In the genomic region with DNA sequence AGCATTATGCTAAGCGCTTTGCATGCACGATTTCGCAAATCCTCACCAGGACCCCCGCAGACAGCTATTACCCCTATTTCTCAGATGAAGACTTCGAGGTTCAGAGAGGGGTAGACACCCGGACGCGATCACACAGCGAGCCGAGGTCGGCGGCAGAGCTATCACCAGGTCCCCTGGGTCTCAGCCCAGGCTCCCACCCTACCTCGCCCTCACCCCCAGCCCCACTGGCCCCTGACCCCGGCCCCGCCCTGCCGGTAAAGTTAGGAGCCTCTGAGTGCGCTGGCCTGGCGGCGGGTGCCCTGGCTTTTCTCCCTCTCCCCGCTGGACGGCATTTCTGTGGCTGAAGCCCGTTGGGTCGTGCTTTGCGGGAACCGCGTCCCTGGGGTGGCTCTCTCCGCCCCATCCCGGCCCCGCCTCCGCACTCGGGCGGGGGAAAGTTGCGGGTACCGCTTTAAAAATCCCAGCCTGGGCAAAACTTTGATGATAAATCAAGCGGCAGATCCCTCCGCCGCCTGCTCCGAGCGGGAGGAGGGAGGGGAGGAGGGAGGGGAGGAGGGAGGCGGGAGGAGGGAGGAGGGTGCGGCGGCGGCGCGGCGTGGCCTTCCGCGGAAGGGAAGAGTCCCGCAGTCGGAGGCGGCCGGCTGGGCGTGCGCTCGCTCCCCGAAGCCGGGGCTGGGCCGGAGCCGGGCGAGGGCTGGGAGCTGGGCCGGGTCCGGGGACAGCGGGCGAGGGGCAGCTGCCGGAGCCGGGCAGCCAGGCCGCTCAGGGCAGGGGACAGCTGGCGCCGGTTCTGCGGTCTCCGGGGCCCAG, we compare ENCODE assay signal across 8 cellular contexts. TPM values are rescaled to one million over a fixed set of nuclear protein-coding genes. Genes with fewer than 3 reads are reported as not detected.
A peak's percentile ranks its signal among the peaks of the same experiment; 100 is the strongest.
DNase-seq lines count a peak whose midpoint lies in the region; ATAC-seq and TF ChIP-seq lines count a peak whose summit lies in the region.

A gene with protein sequence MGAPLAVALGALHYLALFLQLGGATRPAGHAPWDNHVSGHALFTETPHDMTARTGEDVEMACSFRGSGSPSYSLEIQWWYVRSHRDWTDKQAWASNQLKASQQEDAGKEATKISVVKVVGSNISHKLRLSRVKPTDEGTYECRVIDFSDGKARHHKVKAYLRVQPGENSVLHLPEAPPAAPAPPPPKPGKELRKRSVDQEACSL (plus strand): TSS at position 624 of the 810 bp plus-strand sequence. CDS start 224 bp downstream, outside the sequence.

- H3K4me3 Mint-ChIP-seq in activated CD4-positive, alpha-beta T cell treated with anti-CD3 and anti-CD28 coated beads, Interleukin-2, amount 10 ng/mL, durations not matched to agents 7 days and 5 days: peak within 1 kb of the TSS; percentile 59
- H3K4me3 Mint-ChIP-seq in natural killer cell: peak within 1 kb of the TSS; percentile 91

- intact Hi-C loops in esophagus squamous epithelium (cut with DNase I): no loop called here
- intact Hi-C loops in natural killer cell (cut with micrococcal nuclease): loop anchor here (1.0 kb wide), 1 partner anchor 91 kb away; no protein-coding TSS in a partner anchor

- H3K79me2 ChIP-seq in SK-N-SH (ENCODE audit: insufficient read depth): no peaks in the 10 kb centered on the region

- H3K4me3 ChIP-seq in SK-N-SH (ENCODE audit: low read depth in 2 of 2, low read length in 1 of 2) (peak within 1 kb of the TSS; percentile 57 to 60), esophagus squamous epithelium (peak within 1 kb of the TSS; percentile 22 to 66 (median 38))

- H3K27ac ChIP-seq in SK-N-SH (ENCODE audit: low read depth in 2 of 2, low read length in 1 of 2) (no peak within 1 kb of the TSS), esophagus squamous epithelium (peak within 1 kb of the TSS in 1 of 4 donors; percentile 3)

- H3K9me2 ChIP-seq in SK-N-SH: no peaks in the 10 kb centered on the region

- TF ChIP-seq CTCF in SK-N-SH (IDR thresholded peaks at IDR 0.05): no peak
- TF ChIP-seq CTCF in esophagus squamous epithelium (IDR thresholded peaks at IDR 0.05): no peak
- TF ChIP-seq CTCF in natural killer cell (IDR thresholded peaks at IDR 0.05): no peak

- peak within 1 kb of the TSS; percentile 25; the same call in 1 of the 2 replicates for H3K9ac ChIP-seq in SK-N-SH

- no peaks in the 10 kb centered on the region for H3F3A ChIP-seq in SK-N-SH (replicated peaks; ENCODE audit: insufficient read depth)

- H3K9me3 ChIP-seq in SK-N-SH (no peaks in the 10 kb centered on the region), esophagus squamous epithelium (no peaks in the 10 kb centered on the region)

- TF ChIP-seq POLR2A in esophagus squamous epithelium (IDR thresholded peaks at IDR 0.05): no peak

- peaks cover 10% of the 10 kb centered on the region for H3K4me1 Mint-ChIP-seq in activated CD4-positive, alpha-beta T cell treated with anti-CD3 and anti-CD28 coated beads, Interleukin-2, amount 10 ng/mL, durations not matched to agents 7 days and 5 days
- H3K4me1 Mint-ChIP-seq in natural killer cell: peaks cover 7 to 18% of the 10 kb centered on the region in 2 donors

- H3K36me3 ChIP-seq in SK-N-SH (replicated peaks in 1 of 2; ENCODE audit: control insufficient read depth in 1 of 2, insufficient read depth in 2 of 2, low read length in 1 of 2): no peaks in the 10 kb centered on the region
- H3K36me3 ChIP-seq in esophagus squamous epithelium: no peaks in the 10 kb centered on the region

- peak in 1 of 3 donors; percentile 26 for ATAC-seq in natural killer cell
- no peak for ATAC-seq in GM21717 (IDR thresholded peaks at IDR 0.05; ENCODE audit: unreplicated experiment)
- ATAC-seq in HG02852 (IDR thresholded peaks at IDR 0.05; ENCODE audit: unreplicated experiment): no peak

- POLR2A ChIA-PET in activated CD4-positive, alpha-beta T cell treated with anti-CD3 and anti-CD28 coated beads, Interleukin-2, amount 10 ng/mL, durations not matched to agents 7 days and 5 days (lab: Charles Lee): no interaction called here
- POLR2A ChIA-PET in SK-N-SH (lab: Yijun Ruan, JAX): no interaction called here

- peak within 1 kb of the TSS; percentile 61 for H3K27ac Mint-ChIP-seq in activated CD4-positive, alpha-beta T cell treated with anti-CD3 and anti-CD28 coated beads, Interleukin-2, amount 10 ng/mL, durations not matched to agents 7 days and 5 days
- peak within 1 kb of the TSS in 1 of 2 donors; percentile 1 for H3K27ac Mint-ChIP-seq in natural killer cell

- no peak for TF ChIP-seq EP300 in SK-N-SH (IDR thresholded peaks at IDR 0.05; ENCODE audit: borderline replicate concordance in 1 of 2, low read depth in 1 of 2, low read length in 1 of 2)

- peaks cover 50% of the 10 kb centered on the region for H3K27me3 Mint-ChIP-seq in activated CD4-positive, alpha-beta T cell treated with anti-CD3 and anti-CD28 coated beads, Interleukin-2, amount 10 ng/mL, durations not matched to agents 7 days and 5 days
- peaks cover 57 to 58% of the 10 kb centered on the region in 2 donors for H3K27me3 Mint-ChIP-seq in natural killer cell (ENCODE audit: low read depth in 2 of 2)

- no peaks in the 10 kb centered on the region for H3K36me3 Mint-ChIP-seq in activated CD4-positive, alpha-beta T cell treated with anti-CD3 and anti-CD28 coated beads, Interleukin-2, amount 10 ng/mL, durations not matched to agents 7 days and 5 days (ENCODE audit: low read depth)
- H3K36me3 Mint-ChIP-seq in natural killer cell: peaks cover 7% of the 10 kb centered on the region

- CTCF ChIA-PET in activated CD4-positive, alpha-beta T cell treated with anti-CD3 and anti-CD28 coated beads, Interleukin-2, amount 10 ng/mL, durations not matched to agents 7 days and 5 days (lab: Charles Lee): no interaction called here
- CTCF ChIA-PET in SK-N-SH (lab: Yijun Ruan, JAX): interaction anchor here (0.6 to 3.3 kb wide), 33 partner anchors 8 to 338 kb away, joined by 3 to 50 read pairs (median 5); a partner anchor contains a TSS

- DNase-seq in activated CD4-positive, alpha-beta T cell treated with anti-CD3 and anti-CD28 coated beads, Interleukin-2, amount 10 ng/mL, durations not matched to agents 7 days and 5 days: no peak
- DNase-seq in activated CD4-positive, alpha-beta T cell treated with anti-CD3 and anti-CD28 coated beads, Interleukin-2, amount 50 U/mL, for 4 hours: no peak
- DNase-seq in SK-N-SH: peak; percentile 88
- DNase-seq in esophagus squamous epithelium (lab: John Stamatoyannopoulos, UW): no peak
- no peak for DNase-seq in natural killer cell
- DNase-seq in OCI-M2 (lab: John Stamatoyannopoulos, UW; ENCODE audit: unreplicated experiment): no peak

- no peaks in the 10 kb centered on the region for H4K20me1 ChIP-seq in SK-N-SH (ENCODE audit: insufficient read depth)

- TF ChIP-seq RAD21 in SK-N-SH (IDR thresholded peaks at IDR 0.05; ENCODE audit: low read length): 0 out of 2 replicates have a peak, but pooled peaks have one; percentile 1

- H3K9me3 Mint-ChIP-seq in activated CD4-positive, alpha-beta T cell treated with anti-CD3 and anti-CD28 coated beads, Interleukin-2, amount 10 ng/mL, durations not matched to agents 7 days and 5 days: no peaks in the 10 kb centered on the region
- no peaks in the 10 kb centered on the region for H3K9me3 Mint-ChIP-seq in natural killer cell

- WGBS in SK-N-SH (ENCODE audit: low lambda C conversion rate): 9% methylated on average over 18 of the region's 71 CpGs
- WGBS in esophagus squamous epithelium, 2 donors: 0 to 5% methylated on average over 13 to 27 of the region's 71 CpGs

- peak within 1 kb of the TSS; percentile 83; the same call in 1 of the 2 replicates for H2AFZ ChIP-seq in SK-N-SH (ENCODE audit: low read depth)

- H3K27me3 ChIP-seq in SK-N-SH (ENCODE audit: insufficient read depth): no peaks in the 10 kb centered on the region
- peaks cover 2 to 97% (median 10%) of the 10 kb centered on the region in 4 donors for H3K27me3 ChIP-seq in esophagus squamous epithelium

- peak within 1 kb of the TSS; percentile 74 for H3K4me2 ChIP-seq in SK-N-SH

- H3K4me1 ChIP-seq in SK-N-SH (ENCODE audit: control insufficient read depth in 1 of 2, insufficient read depth in 2 of 2, low read depth in 1 of 2, low read length in 1 of 2) (peaks cover 17 to 29% of the 10 kb centered on the region in 2 experiments; a peak in 2 of 4 replicates), esophagus squamous epithelium (peaks cover 8 to 25% (median 14%) of the 10 kb centered on the region in 3 donors)

TF ChIP-seq in SK-N-SH, 30 proteins besides CTCF, POLR2A, EP300 and RAD21 (continues in another document):
- TF ChIP-seq TAF1 (IDR thresholded peaks at IDR 0.05; ENCODE audit: borderline replicate concordance, low read depth, low read length) (peak; percentile 28; the same call in 1 of the 2 replicates), NFIC (IDR thresholded peaks at IDR 0.05; ENCODE audit: borderline replicate concordance) (no peak), YY1 (IDR thresholded peaks at IDR 0.05; ENCODE audit: low read depth) (no peak)
- TF ChIP-seq, protein P1, sequence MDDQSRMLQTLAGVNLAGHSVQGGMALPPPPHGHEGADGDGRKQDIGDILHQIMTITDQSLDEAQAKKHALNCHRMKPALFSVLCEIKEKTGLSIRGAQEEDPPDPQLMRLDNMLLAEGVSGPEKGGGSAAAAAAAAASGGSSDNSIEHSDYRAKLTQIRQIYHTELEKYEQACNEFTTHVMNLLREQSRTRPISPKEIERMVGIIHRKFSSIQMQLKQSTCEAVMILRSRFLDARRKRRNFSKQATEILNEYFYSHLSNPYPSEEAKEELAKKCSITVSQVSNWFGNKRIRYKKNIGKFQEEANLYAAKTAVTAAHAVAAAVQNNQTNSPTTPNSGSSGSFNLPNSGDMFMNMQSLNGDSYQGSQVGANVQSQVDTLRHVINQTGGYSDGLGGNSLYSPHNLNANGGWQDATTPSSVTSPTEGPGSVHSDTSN (IDR thresholded peaks at IDR 0.05): peak; percentile 59

RNA-seq across cellular contexts. Expression of the gene that starts here (rescaled TPM):
- total RNA-seq in activated CD4-positive, alpha-beta T cell treated with anti-CD3 and anti-CD28 coated beads, Interleukin-2, amount 10 ng/mL, durations not matched to agents 7 days and 5 days: not detected
- 4.8 and 5.1 TPM in 2 replicates for polyA plus RNA-seq in SK-N-SH (2012; rRNA removed)
- polyA plus RNA-seq in SK-N-SH (2012; cell fraction: cytosol; rRNA removed): 3.4 and 5.6 TPM in 2 replicates
- 3.8 and 5.2 TPM in 2 replicates for polyA plus RNA-seq in SK-N-SH (2012; cell fraction: nucleus; rRNA removed)
- 1 to 10 TPM in 1 of 4 donors, under 1 TPM in 3; 0.38 to 2.6 (median 0.68) TPM for total RNA-seq in esophagus squamous epithelium
- total RNA-seq in natural killer cell: under 1 TPM in 1 of 3 donors, not detected in 2; 0.18 TPM
